In genomic region chr4:55297346-55297745, GRCh38 we compare ENCODE assay signal across 26 cellular contexts. TPM values are rescaled to one million over a fixed set of nuclear protein-coding genes. Genes with fewer than 3 reads are reported as not detected.
DNase-seq lines count a peak whose midpoint lies in the region; ATAC-seq and TF ChIP-seq lines count a peak whose summit lies in the region.
"Had no signal": no experiment of that assay in that cellular context is flagged by ENCODE, and none has a peak within 500 bp of the region (broad histone marks: within the 10 kb centered on the region; RNA-seq: fewer than 3 reads in every experiment).

No MANE protein-coding gene starts in this region.

- RAD21 ChIA-PET in HCT116 (lab: Charles Lee; ENCODE audit: low non-redundant PET in 1 of 2, low total read pairs in 2 of 2, uncharacterized antibody in 2 of 2, unreplicated experiment in 2 of 2), result no interaction called here

- POLR2A ChIA-PET in HCT116 (lab: Charles Lee), result no interaction called here

- no peak for TF ChIP-seq POLR2A in HCT116 (IDR thresholded peaks at IDR 0.05; ENCODE audit: borderline replicate concordance, extremely low read depth, insufficient read depth, insufficient read length)

- TF ChIP-seq CTCF in HCT116 (IDR thresholded peaks at IDR 0.05 in 2 of 3, conservative IDR thresholded peaks at IDR 0.05 in 1 of 3; ENCODE audit: borderline replicate concordance in 1 of 3, insufficient read depth in 1 of 3, low read depth in 2 of 3, low read length in 2 of 3) (no peak), RWPE2 (IDR thresholded peaks at IDR 0.05; ENCODE audit: poor library complexity, severe bottlenecking) (no peak)

- BruUV-seq in HCT116 (replicated peaks; lab: Mats Ljungman, UMichigan), result no TSS peak

- peaks cover 0 to 9% of the 10 kb centered on the region in 2 experiments; a peak in 2 of 4 replicates for H3K4me1 ChIP-seq in HCT116 (ENCODE audit: control insufficient read depth in 1 of 2, insufficient read depth in 2 of 2, low read length in 2 of 2)
- H3K4me1 ChIP-seq in RWPE2 (ENCODE audit: insufficient read depth, poor library complexity, severe bottlenecking), result peaks cover 9% of the 10 kb centered on the region
- H3K4me1 ChIP-seq: BLaER1 treated with 17β-estradiol and CSF1 and Interleukin-3, amounts not matched to agents 10 nM and 100 nM; sigmoid colon; vagina had no signal

- H3K27ac ChIP-seq in HCT116 (ENCODE audit: low read depth, low read length) (no peak overlapping the region), RWPE2 (ENCODE audit: poor library complexity, severe bottlenecking) (peak overlapping the region; percentile 6), epithelial cell of prostate (peak overlapping the region; percentile 63)
- H3K27ac ChIP-seq: BLaER1 treated with 17β-estradiol and CSF1 and Interleukin-3, amounts not matched to agents 10 nM and 100 nM; KMS-11; sigmoid colon; vagina had no signal

- H2AFZ ChIP-seq in HCT116 (ENCODE audit: low read depth, low read length, poor library complexity, severe bottlenecking), result no peak overlapping the region
- H2AFZ ChIP-seq: GM23338 had no signal

- no peaks in the 10 kb centered on the region for H4K20me1 ChIP-seq in HCT116 (ENCODE audit: insufficient read depth)
- H4K20me1 ChIP-seq: BLaER1 treated with 17β-estradiol and CSF1 and Interleukin-3, amounts not matched to agents 10 nM and 100 nM had no signal

- no peak for TF ChIP-seq RAD21 in HCT116 (IDR thresholded peaks at IDR 0.05; ENCODE audit: low read depth)

- H3K9ac ChIP-seq in HCT116 (ENCODE audit: low read length), result no peak overlapping the region
- H3K9ac ChIP-seq: BLaER1 treated with 17β-estradiol and CSF1 and Interleukin-3, amounts not matched to agents 10 nM and 100 nM; KMS-11 had no signal

- no peaks in the 10 kb centered on the region for H3K27me3 ChIP-seq in HCT116 (ENCODE audit: insufficient read depth, low read length)
- H3K27me3 ChIP-seq in RWPE2 (ENCODE audit: insufficient read depth, poor library complexity, severe bottlenecking), result no peaks in the 10 kb centered on the region
- H3K27me3 ChIP-seq: BLaER1 treated with 17β-estradiol and CSF1 and Interleukin-3, amounts not matched to agents 10 nM and 100 nM; sigmoid colon; vagina had no signal

- H3K36me3 ChIP-seq in HCT116 (ENCODE audit: control insufficient read depth in 1 of 2, insufficient read depth in 2 of 2, low read length in 2 of 2), result no peaks in the 10 kb centered on the region
- no peaks in the 10 kb centered on the region for H3K36me3 ChIP-seq in RWPE2 (ENCODE audit: low read depth)
- H3K36me3 ChIP-seq: BLaER1 treated with 17β-estradiol and CSF1 and Interleukin-3, amounts not matched to agents 10 nM and 100 nM; sigmoid colon; vagina had no signal

- DNase-seq in A172 (ENCODE audit: low spot score), result peak; percentile 57
- DNase-seq in HCT116 (ENCODE audit: low read depth, low spot score), result no peak
- DNase-seq in RWPE2 (ENCODE audit: low spot score), result peak; percentile 73
- DNase-seq in epithelial cell of prostate (ENCODE audit: low read depth, low spot score), result peak; percentile 79
- no peak for DNase-seq in glomerular visceral epithelial cell (ENCODE audit: extremely low spot score)
- DNase-seq in left cardiac atrium, result no peak
- no peak for DNase-seq in NOMO-1 (lab: John Stamatoyannopoulos, UW; ENCODE audit: unreplicated experiment in 2 of 2)
- no peak for DNase-seq in OCI-M1 (lab: John Stamatoyannopoulos, UW)
- DNase-seq: ACHN; activated CD4-positive, alpha-beta memory T cell treated with anti-CD3 and anti-CD28 coated beads for 36 hours; activated naive CD4-positive, alpha-beta T cell; amygdala; DMS153; NCI-H1048; NCI-H2029; NCI-H446 treated with DMSO at 0.1 percent for 48 hours; nephron progenitor cell; posterior cingulate gyrus; SIG-M5; sigmoid colon had no signal

- ATAC-seq in HCT116 (peak; percentile 69), RWPE2 (ENCODE audit: low read depth) (peak; percentile 99), left cardiac atrium (no peak)
- ATAC-seq: GM23338, left lobe of liver, WTC11 had no signal

- no peaks in the 10 kb centered on the region for H3K79me2 ChIP-seq in HCT116 (ENCODE audit: insufficient read depth, low read length)

- intact Hi-C loops in HCT116 (cut with micrococcal nuclease), result no loop called here
- intact Hi-C loops in left cardiac atrium (cut with DNase I), result no loop called here

- no peak overlapping the region for H3K4me3 ChIP-seq in HCT116 (replicated peaks in 1 of 2; ENCODE audit: low read depth in 1 of 2, low read length in 2 of 2)
- no peak overlapping the region for H3K4me3 ChIP-seq in RWPE2 (ENCODE audit: severe bottlenecking)
- H3K4me3 ChIP-seq: BLaER1 treated with 17β-estradiol and CSF1 and Interleukin-3, amounts not matched to agents 10 nM and 100 nM; GM23338; sigmoid colon; vagina had no signal

- H3K9me3 ChIP-seq in HCT116 (ENCODE audit: control insufficient read depth in 1 of 2, insufficient read depth in 1 of 2, low read depth in 1 of 2, low read length in 2 of 2) (no peaks in the 10 kb centered on the region), RWPE2 (ENCODE audit: severe bottlenecking) (no peaks in the 10 kb centered on the region)
- H3K9me3 ChIP-seq: sigmoid colon, vagina had no signal

- H3K9me2 ChIP-seq in HCT116 (ENCODE audit: insufficient read depth), result no peaks in the 10 kb centered on the region

- CTCF ChIA-PET in HCT116 (lab: Charles Lee), result no interaction called here

- peak overlapping the region; percentile 30; the same call in 1 of the 2 replicates for H3K4me2 ChIP-seq in HCT116 (ENCODE audit: low read length)
- H3K4me2 ChIP-seq: BLaER1 treated with 17β-estradiol and CSF1 and Interleukin-3, amounts not matched to agents 10 nM and 100 nM; GM23338; KMS-11 had no signal

TF ChIP-seq in HCT116, 20 proteins besides CTCF, POLR2A, EP300 and RAD21 (continues in another document):
- TF ChIP-seq POLR2AphosphoS5 (IDR thresholded peaks at IDR 0.05; ENCODE audit: low read depth, low read length), result no peak
- no peak for TF ChIP-seq ZBTB33 (IDR thresholded peaks at IDR 0.05; ENCODE audit: extremely low read depth, insufficient replicate concordance, low read length)
- no peak for TF ChIP-seq JUND (IDR thresholded peaks at IDR 0.05)
- TF ChIP-seq CBX3 (IDR thresholded peaks at IDR 0.05; ENCODE audit: low read depth), result no peak
- TF ChIP-seq EZH2phosphoT487 (IDR thresholded peaks at IDR 0.05; ENCODE audit: borderline replicate concordance), result no peak
- no peak for TF ChIP-seq ZNF274 (IDR thresholded peaks at IDR 0.05; ENCODE audit: low read depth, low read length)
- TF ChIP-seq ELF1 (IDR thresholded peaks at IDR 0.05; ENCODE audit: borderline replicate concordance, low read depth), result no peak
- no peak for TF ChIP-seq FOSL1 (IDR thresholded peaks at IDR 0.05; ENCODE audit: low read depth)
- no peak for TF ChIP-seq YY1 (IDR thresholded peaks at IDR 0.05; ENCODE audit: extremely low read depth, insufficient replicate concordance, low read depth, low read length)
- TF ChIP-seq, protein P1, sequence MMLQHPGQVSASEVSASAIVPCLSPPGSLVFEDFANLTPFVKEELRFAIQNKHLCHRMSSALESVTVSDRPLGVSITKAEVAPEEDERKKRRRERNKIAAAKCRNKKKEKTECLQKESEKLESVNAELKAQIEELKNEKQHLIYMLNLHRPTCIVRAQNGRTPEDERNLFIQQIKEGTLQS (IDR thresholded peaks at IDR 0.05), result no peak
- TF ChIP-seq SP1 (IDR thresholded peaks at IDR 0.05; ENCODE audit: low read depth), result no peak
- no peak for TF ChIP-seq SIN3A (IDR thresholded peaks at IDR 0.05; ENCODE audit: low read depth)
- no peak for TF ChIP-seq REST (IDR thresholded peaks at IDR 0.05; ENCODE audit: low read depth)
- TF ChIP-seq TCF7L2 (IDR thresholded peaks at IDR 0.05; ENCODE audit: borderline replicate concordance, extremely low read depth, insufficient read depth, insufficient read length), result no peak
- no peak for TF ChIP-seq CEBPB (IDR thresholded peaks at IDR 0.05; ENCODE audit: low read depth)

RNA-seq across cellular contexts. Expression of gene SRD5A3, which starts 48.7 kb away (rescaled TPM):
- total RNA-seq in A172 (2014; rRNA removed; shearing (Covaris generic)), result 8.4 and 18.4 TPM in 2 replicates
- total RNA-seq in HCT116 (2021; ENCODE audit: unreplicated experiment), result 19.9 TPM
- 9.1 and 11.2 TPM in 2 replicates for polyA plus RNA-seq in HCT116 (2012)
- 10 to 100 TPM; 10.9 to 13.5 TPM for total RNA-seq in left cardiac atrium

Comparison
In these comparisons a context has a peak if more than half of its experiments do, and no peak if none do; other contexts are left out.
1. DNase-seq: peak in A172 (single experiment), RWPE2 (single experiment) and epithelial cell of prostate (single experiment); none in HCT116 (single experiment), glomerular visceral epithelial cell (single experiment), left cardiac atrium (single experiment), NOMO-1 (0 of 2) and OCI-M1 (single experiment).
2. ATAC-seq: peak in HCT116 (single experiment) and RWPE2 (single experiment); none in left cardiac atrium (0 of 2).